Comparison of ENCODE assay signal across 1 cellular context in genomic region chr22:39339775-39340174, GRCh38. TPM values are rescaled to one million over a fixed set of nuclear protein-coding genes. Genes with fewer than 3 reads are reported as not detected.
"Had no signal": no experiment of that assay in that cellular context is flagged by ENCODE, and none has a peak within 500 bp of the region (broad histone marks: within the 10 kb centered on the region; RNA-seq: fewer than 3 reads in every experiment).

No MANE protein-coding gene starts in this region.

RNA-seq across cellular contexts. Expression of gene SYNGR1, which starts 10.0 kb away (rescaled TPM):
- total RNA-seq: activated CD4-positive, alpha-beta memory T cell treated with anti-CD3 and anti-CD28 coated beads for 36 hours had no signal
